ENCODE assay signal across 6 cellular contexts in the genomic region with DNA sequence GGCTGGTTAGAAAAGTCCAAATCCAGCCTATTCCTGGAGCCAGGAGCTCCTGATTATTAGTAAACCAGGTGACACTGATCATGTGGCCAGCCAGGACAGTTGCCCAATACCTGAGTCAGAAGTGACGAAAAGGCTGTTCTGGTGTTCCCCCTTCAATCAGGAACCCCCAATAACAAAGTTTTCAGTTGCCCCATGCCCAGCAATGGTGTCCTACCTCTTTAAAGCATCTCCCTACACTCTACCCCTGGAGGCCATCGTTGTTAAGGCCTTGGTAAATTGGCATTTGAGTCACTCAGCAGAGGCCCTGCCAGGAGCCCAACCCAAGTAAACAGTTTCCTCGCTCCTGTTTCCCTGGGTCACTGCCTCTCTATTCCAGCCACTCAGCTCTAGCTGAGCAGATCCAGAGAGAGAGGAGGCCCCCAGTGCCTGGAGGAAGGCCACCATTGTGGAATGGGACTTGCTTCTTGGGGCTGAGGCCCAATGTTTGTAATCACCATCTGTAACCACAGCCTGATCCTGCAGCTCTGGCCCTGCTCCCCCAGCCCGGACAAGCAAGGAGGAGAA. TPM values are rescaled to one million over a fixed set of nuclear protein-coding genes. Genes with fewer than 3 reads are reported as not detected.
DNase-seq lines count a peak whose midpoint lies in the region; ATAC-seq and TF ChIP-seq lines count a peak whose summit lies in the region.

No MANE protein-coding gene starts in this region.

- peaks cover 28% of the 10 kb centered on the region for H3K4me1 Mint-ChIP-seq in nephron

- peaks cover 46% of the 10 kb centered on the region for H3K36me3 Mint-ChIP-seq in nephron (ENCODE audit: low read depth)

- no peaks in the 10 kb centered on the region for H3K27me3 Mint-ChIP-seq in nephron (ENCODE audit: low read depth)

- ATAC-seq in HG03045 (IDR thresholded peaks at IDR 0.05; ENCODE audit: unreplicated experiment), result no peak

- no peak overlapping the region for H3K4me3 Mint-ChIP-seq in nephron

- H3K27ac Mint-ChIP-seq in nephron, result peak overlapping the region; percentile 90 to 95 (median 91)

- H3K9me3 Mint-ChIP-seq in nephron, result no peaks in the 10 kb centered on the region

- no peak for TF ChIP-seq CTCF in nephron (IDR thresholded peaks at IDR 0.05; ENCODE audit: unreplicated experiment in 3 of 3)

- DNase-seq in H4 (ENCODE audit: low spot score) (peak; percentile 62), T47D (ENCODE audit: low read depth in 1 of 2, low spot score in 1 of 2) (peak; percentile 81 to 84), iPS-NIHi7 (ENCODE audit: extremely low spot score) (no peak)
- no peak for DNase-seq in stimulated activated CD4-positive, alpha-beta T cell treated with anti-CD3 and anti-CD28 coated beads, Interleukin-2, amount 100 ng/mL, for 24 hours

- in situ Hi-C loops in T47D (cut with HindIII; ENCODE audit: low pct_unique_long_range_greater_than_20kb, low sequenced_read_pairs), result no loop called here

RNA-seq across cellular contexts. Expression of a gene that starts 25.0 kb away (rescaled TPM):
- total RNA-seq in H4 (2014; rRNA removed; shearing (Covaris generic)), result 9.5 and 16.2 TPM in 2 replicates

RNA-seq across cellular contexts. Expression of a gene that starts 25.5 kb away (rescaled TPM):
- 4.8 and 5.1 TPM in 2 replicates for total RNA-seq in H4 (2014; rRNA removed; shearing (Covaris generic))

RNA-seq across cellular contexts. Expression of a gene that starts 43.6 kb away (rescaled TPM):
- 0.23 TPM in 1 of 2 replicates, not detected in the other for total RNA-seq in H4 (2014; rRNA removed; shearing (Covaris generic))

RNA-seq across cellular contexts. Expression of a gene that starts 58.0 kb away (rescaled TPM):
- total RNA-seq in H4 (2014; rRNA removed; shearing (Covaris generic)), result 72.3 and 88.3 TPM in 2 replicates

RNA-seq across cellular contexts. Expression of a gene that starts 58.3 kb away (rescaled TPM):
- total RNA-seq in H4 (2014; rRNA removed; shearing (Covaris generic)), result 2.5 and 5.8 TPM in 2 replicates

Comparison
In these comparisons a context has a peak if more than half of its experiments do, and no peak if none do; other contexts are left out.
1. DNase-seq: peak in H4 (single experiment) and T47D (2 of 2); none in stimulated activated CD4-positive, alpha-beta T cell treated with anti-CD3 and anti-CD28 coated beads, Interleukin-2, amount 100 ng/mL, for 24 hours (0 of 2) and iPS-NIHi7 (single experiment).